1 cellular context compared by ENCODE assay signal in the genomic region with DNA sequence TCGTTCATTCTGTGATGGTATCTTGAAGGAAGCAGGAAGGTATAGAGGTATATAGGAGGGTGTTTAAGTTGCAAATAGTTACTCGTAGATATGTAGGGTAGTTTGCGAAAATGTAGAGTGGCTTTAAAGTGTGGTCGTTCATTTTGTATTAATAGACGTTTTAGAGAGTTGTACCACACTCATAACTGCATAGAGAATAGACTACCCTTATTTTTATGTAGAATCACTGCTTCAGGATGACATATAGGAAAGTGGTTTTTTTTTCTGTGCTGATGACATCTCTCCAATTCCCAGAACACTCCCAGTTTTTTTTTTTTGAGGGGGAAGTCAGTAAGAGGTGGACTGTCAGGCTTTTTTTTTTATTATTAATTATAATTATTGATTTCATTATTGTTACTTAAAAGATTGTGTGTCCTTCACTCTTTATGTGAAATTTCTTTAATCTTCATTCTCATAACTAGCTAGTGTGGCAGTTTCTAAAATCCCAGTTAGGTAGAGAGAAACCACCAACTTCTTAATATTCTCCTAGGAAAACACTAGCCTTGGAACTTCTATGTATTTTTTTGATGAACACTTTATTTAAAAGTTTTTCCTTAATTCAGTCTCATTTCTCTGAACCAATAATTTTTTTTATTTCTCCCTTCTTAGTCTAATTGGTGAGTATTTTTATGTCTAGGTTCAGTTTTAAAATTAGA.
TF ChIP-seq lines count a peak whose summit lies in the region.

No MANE protein-coding gene starts in this region.

TF ChIP-seq in GM12878, 131 proteins besides CTCF, POLR2A, EP300 and RAD21 (continued from another document):
- TF ChIP-seq, protein P1, sequence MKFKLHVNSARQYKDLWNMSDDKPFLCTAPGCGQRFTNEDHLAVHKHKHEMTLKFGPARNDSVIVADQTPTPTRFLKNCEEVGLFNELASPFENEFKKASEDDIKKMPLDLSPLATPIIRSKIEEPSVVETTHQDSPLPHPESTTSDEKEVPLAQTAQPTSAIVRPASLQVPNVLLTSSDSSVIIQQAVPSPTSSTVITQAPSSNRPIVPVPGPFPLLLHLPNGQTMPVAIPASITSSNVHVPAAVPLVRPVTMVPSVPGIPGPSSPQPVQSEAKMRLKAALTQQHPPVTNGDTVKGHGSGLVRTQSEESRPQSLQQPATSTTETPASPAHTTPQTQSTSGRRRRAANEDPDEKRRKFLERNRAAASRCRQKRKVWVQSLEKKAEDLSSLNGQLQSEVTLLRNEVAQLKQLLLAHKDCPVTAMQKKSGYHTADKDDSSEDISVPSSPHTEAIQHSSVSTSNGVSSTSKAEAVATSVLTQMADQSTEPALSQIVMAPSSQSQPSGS (IDR thresholded peaks at IDR 0.05; ENCODE audit: low read length), result peak; percentile 8; the same call in 1 of the 2 replicates
- TF ChIP-seq, protein P2, sequence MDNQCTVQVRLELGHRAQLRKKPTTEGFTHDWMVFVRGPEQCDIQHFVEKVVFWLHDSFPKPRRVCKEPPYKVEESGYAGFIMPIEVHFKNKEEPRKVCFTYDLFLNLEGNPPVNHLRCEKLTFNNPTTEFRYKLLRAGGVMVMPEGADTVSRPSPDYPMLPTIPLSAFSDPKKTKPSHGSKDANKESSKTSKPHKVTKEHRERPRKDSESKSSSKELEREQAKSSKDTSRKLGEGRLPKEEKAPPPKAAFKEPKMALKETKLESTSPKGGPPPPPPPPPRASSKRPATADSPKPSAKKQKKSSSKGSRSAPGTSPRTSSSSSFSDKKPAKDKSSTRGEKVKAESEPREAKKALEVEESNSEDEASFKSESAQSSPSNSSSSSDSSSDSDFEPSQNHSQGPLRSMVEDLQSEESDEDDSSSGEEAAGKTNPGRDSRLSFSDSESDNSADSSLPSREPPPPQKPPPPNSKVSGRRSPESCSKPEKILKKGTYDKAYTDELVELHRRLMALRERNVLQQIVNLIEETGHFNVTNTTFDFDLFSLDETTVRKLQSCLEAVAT (IDR thresholded peaks at IDR 0.05), result 0 out of 2 replicates have a peak, but pooled peaks have one; percentile 7
TF ChIP-seq in GM12878: peak in this region for 2.
